22 cellular contexts compared by ENCODE assay signal in genomic region chr2:1638281-1638860, GRCh38.
DNase-seq lines count a peak whose midpoint lies in the region; ATAC-seq, FAIRE-seq and TF ChIP-seq lines count a peak whose summit lies in the region.
"Had no signal": no experiment of that assay in that cellular context is flagged by ENCODE, and none has a peak within 500 bp of the region (broad histone marks: within the 10 kb centered on the region; RNA-seq: fewer than 3 reads in every experiment).

No MANE protein-coding gene starts in this region.

- DNase-seq in EH (ENCODE audit: low read depth): peak; percentile 38
- peak; percentile 74 for DNase-seq in RPMI7951 (ENCODE audit: low read depth)
- peak; percentile 70 for DNase-seq in posterior vena cava (ENCODE audit: low spot score)
- DNase-seq in H54 (ENCODE audit: insufficient read length, low spot score): no peak
- DNase-seq: ACHN; activated CD4-positive, alpha-beta memory T cell treated with anti-CD3 and anti-CD28 coated beads, Interleukin-2, amount 10 ng/mL, durations not matched to agents 7 days and 5 days; activated CD4-positive, CD25-positive, alpha-beta regulatory T cell treated with anti-CD3 and anti-CD28 coated beads, Interleukin-2, amount 50 U/mL, for 72 hours; anterior cingulate cortex; caudate nucleus; kidney glomerular epithelial cell; NCI-H1092; NCI-H1930; NCI-H526; stimulated activated CD4-positive, alpha-beta T cell treated with anti-CD3 and anti-CD28 coated beads, Interleukin-2, amount 100 ng/mL, for 24 hours; tibial artery had no signal

- ATAC-seq in esophagus mucosa (peak; percentile 54), GM19455 (IDR thresholded peaks at IDR 0.05; ENCODE audit: unreplicated experiment) (no peak), HG02642 (IDR thresholded peaks at IDR 0.05; ENCODE audit: poor library complexity, unreplicated experiment) (no peak)
- ATAC-seq: activated T-helper 17 cell treated with anti-CD3 and anti-CD28 coated beads, Interleukin-2, amount 50 U/mL, for 72 hours had no signal

- intact Hi-C loops in posterior vena cava (cut with DNase I): no loop called here

- FAIRE-seq in H54 (lab: Jason Lieb, UNC): no peak
- FAIRE-seq: endothelial cell of umbilical vein, G401.6, TTC549 had no signal

- TF ChIP-seq POLR2A in H54 (IDR thresholded peaks at IDR 0.05; ENCODE audit: low read depth, low read length): no peak
